In the genomic region with DNA sequence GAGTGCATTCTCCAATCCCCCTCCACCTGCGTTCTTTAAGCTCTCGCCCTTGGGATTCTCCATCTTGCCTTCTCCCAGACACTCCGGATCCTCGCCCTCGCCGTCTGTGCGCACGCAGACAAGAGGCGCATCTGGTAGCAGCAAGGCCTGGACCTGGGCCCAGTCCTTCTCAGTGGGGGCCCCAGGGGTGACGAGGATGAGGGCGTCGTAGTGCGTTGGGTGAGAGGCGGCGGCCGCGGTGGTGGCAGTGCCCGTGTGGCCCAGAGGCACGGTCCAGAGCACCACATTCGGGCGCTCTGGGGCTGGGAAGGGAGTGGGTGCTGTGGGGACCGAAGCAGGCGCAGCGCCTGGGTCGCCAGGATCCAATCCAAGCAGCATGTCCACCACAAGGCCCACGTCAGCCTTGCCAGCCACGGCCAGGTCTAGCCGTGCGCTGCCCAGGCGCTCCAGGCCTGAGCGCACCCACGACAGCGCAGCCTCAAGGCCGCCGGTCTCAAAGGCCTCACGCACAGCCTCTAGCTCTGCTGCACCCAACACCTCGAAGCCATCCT, we compare ENCODE assay signal across 27 cellular contexts. TPM values are rescaled to one million over a fixed set of nuclear protein-coding genes. Genes with fewer than 3 reads are reported as not detected.
DNase-seq lines count a peak whose midpoint lies in the region; ATAC-seq, FAIRE-seq and TF ChIP-seq lines count a peak whose summit lies in the region.
"Had no signal": no experiment of that assay in that cellular context is flagged by ENCODE, and none has a peak within 500 bp of the region (broad histone marks: within the 10 kb centered on the region; RNA-seq: fewer than 3 reads in every experiment).

No MANE protein-coding gene starts in this region.

- peaks cover 21% of the 10 kb centered on the region for H3K79me2 ChIP-seq in HepG2 (ENCODE audit: insufficient read depth, low read length)
- H3K79me2 ChIP-seq in GM23248 (ENCODE audit: insufficient read depth), result peaks cover 72% of the 10 kb centered on the region

- CTCF ChIA-PET in HepG2 (lab: Yijun Ruan, JAX; ENCODE audit: low intra/inter-chr PET ratio, low total read pairs), result no interaction called here

- H3K4me3 ChIP-seq in HepG2 (replicated peaks in 1 of 3; ENCODE audit: insufficient read depth in 1 of 3, low read depth in 2 of 3, low read length in 3 of 3) (no peak overlapping the region), right lobe of liver (no peak overlapping the region), GM23248 (no peak overlapping the region)
- H3K4me3 ChIP-seq: HAP-1, SJCRH30, smooth muscle cell, transverse colon had no signal

- H2AFZ ChIP-seq in HepG2 (ENCODE audit: low read length), result no peak overlapping the region
- H2AFZ ChIP-seq in GM23248, result no peak overlapping the region

- POLR2A ChIA-PET in HepG2 (lab: Yijun Ruan, JAX), result no interaction called here

- H3K27ac Mint-ChIP-seq in brain (peak overlapping the region; percentile 27 to 94 (median 89)), nephron (peak overlapping the region in 2 of 3 experiments; percentile 81 to 83)
- H3K27ac Mint-ChIP-seq: activated CD8-positive, alpha-beta T cell treated with anti-CD3 and anti-CD28 coated beads, Interleukin-2, amount 10 ng/mL, durations not matched to agents 7 days and 5 days had no signal

- ATAC-seq in HepG2 (no peak), right lobe of liver (no peak), HG03108 (IDR thresholded peaks at IDR 0.05; ENCODE audit: unreplicated experiment) (no peak)
- ATAC-seq: activated CD8-positive, alpha-beta T cell treated with anti-CD3 and anti-CD28 coated beads, Interleukin-2, amount 10 ng/mL, durations not matched to agents 7 days and 5 days; lower lobe of right lung; Panc1 had no signal

- H3K9me3 Mint-ChIP-seq in brain (peaks cover 0 to 5% (median 1%) of the 10 kb centered on the region in 5 experiments), nephron (no peaks in the 10 kb centered on the region)
- H3K9me3 Mint-ChIP-seq: dendritic cell treated with granulocyte-macrophage colony-stimulating factor and Interleukin-4, amounts not matched to agents 40 ng/mL and 50 ng/mL, for 4 days had no signal

- no TSS peak for BruUV-seq in HepG2 (replicated peaks; lab: Mats Ljungman, UMichigan)

- FAIRE-seq in HepG2 (lab: Jason Lieb, UNC), result no peak
- no peak for FAIRE-seq in H54 (lab: Jason Lieb, UNC)
- FAIRE-seq: frontal cortex had no signal

- no peak for TF ChIP-seq EP300 in HepG2 (IDR thresholded peaks at IDR 0.05; ENCODE audit: low read depth in 2 of 2, low read length in 2 of 2)
- no peak for TF ChIP-seq EP300 in HepG2 (CRISPR knock-in tag; IDR thresholded peaks at IDR 0.05; ENCODE audit: borderline replicate concordance)

- TF ChIP-seq POLR2A in HepG2 (IDR thresholded peaks at IDR 0.05; ENCODE audit: insufficient read depth in 1 of 2, low read depth in 2 of 2, low read length in 2 of 2), result no peak
- TF ChIP-seq POLR2A in right lobe of liver (IDR thresholded peaks at IDR 0.05), result no peak
- TF ChIP-seq POLR2A in H54 (IDR thresholded peaks at IDR 0.05; ENCODE audit: low read depth, low read length), result no peak

- H3K27me3 Mint-ChIP-seq in brain (peaks cover 13% of the 10 kb centered on the region), nephron (ENCODE audit: low read depth) (no peaks in the 10 kb centered on the region)
- H3K27me3 Mint-ChIP-seq: dendritic cell treated with granulocyte-macrophage colony-stimulating factor and Interleukin-4, amounts not matched to agents 40 ng/mL and 50 ng/mL, for 4 days had no signal

- H3K27me3 ChIP-seq in HepG2 (ENCODE audit: control insufficient read depth in 1 of 2, insufficient read depth in 2 of 2, low read length in 2 of 2), result no peaks in the 10 kb centered on the region; a peak in 1 of 5 replicates
- no peaks in the 10 kb centered on the region for H3K27me3 ChIP-seq in right lobe of liver
- H3K27me3 ChIP-seq in GM23248 (replicated peaks; ENCODE audit: insufficient read depth), result no peaks in the 10 kb centered on the region
- H3K27me3 ChIP-seq: SJCRH30, transverse colon had no signal

- H3K4me1 Mint-ChIP-seq in brain (peaks cover 48% of the 10 kb centered on the region), nephron (peaks cover 36% of the 10 kb centered on the region)

- H3K4me1 ChIP-seq in HepG2 (ENCODE audit: insufficient read depth, low read length) (peaks cover 27% of the 10 kb centered on the region), right lobe of liver (peaks cover 0 to 26% (median 10%) of the 10 kb centered on the region in 4 donors), GM23248 (ENCODE audit: insufficient read depth) (peaks cover 17% of the 10 kb centered on the region)

- intact Hi-C loops in HepG2 (cut with micrococcal nuclease; ENCODE audit: unreplicated experiment) (loop anchor here (10.0 kb wide), 1 partner anchor 68 kb away; the partner anchor contains the start of gene ETHE1), right lobe of liver (cut with DNase I) (no loop called here)

- H3K9me2 ChIP-seq in GM23248 (ENCODE audit: insufficient read depth), result no peaks in the 10 kb centered on the region

- H3K4me3 Mint-ChIP-seq in brain (peak overlapping the region; percentile 83 to 98 (median 97)), nephron (peak overlapping the region; percentile 87 to 96 (median 87))

- no peak overlapping the region for H3K27ac ChIP-seq in HepG2 (ENCODE audit: extremely low read length, insufficient read depth, low read length)
- no peak overlapping the region for H3K27ac ChIP-seq in right lobe of liver
- H3K27ac ChIP-seq in GM23248, result no peak overlapping the region
- H3K27ac ChIP-seq: lower lobe of right lung, SJCRH30, transverse colon had no signal

- DNase-seq in HepG2 (ENCODE audit: low spot score) (no peak), right lobe of liver (no peak), SHP77 (lab: John Stamatoyannopoulos, UW) (no peak), H54 (ENCODE audit: insufficient read length, low spot score) (no peak), GM23248 (no peak)
- DNase-seq: activated CD4-positive, alpha-beta T cell treated with anti-CD3 and anti-CD28 coated beads for 1 hour; activated CD8-positive, alpha-beta T cell treated with anti-CD3 and anti-CD28 coated beads, Interleukin-2, amount 10 ng/mL, durations not matched to agents 7 days and 5 days; activated gamma-delta T cell treated with Interleukin-2 at 50 U/mL for 16 hours; amygdala; DMS53; lower lobe of right lung; MM.1S; NCI-H1417; NCI-H345; SJCRH30; stimulated activated CD4-positive, alpha-beta T cell treated with anti-CD3 and anti-CD28 coated beads, Interleukin-1b, Interleukin-23, amount 100 ng/mL, for 48 hours; stimulated activated CD8-positive, alpha-beta memory T cell treated with anti-CD3 and anti-CD28 coated beads, Interleukin-4, amount 100 ng/mL, for 48 hours; transverse colon had no signal

- H3K4me2 ChIP-seq in HepG2 (ENCODE audit: low read depth, low read length) (no peak overlapping the region), GM23248 (ENCODE audit: unreplicated experiment) (no peak overlapping the region)

- H3K36me3 ChIP-seq in HepG2 (replicated peaks in 1 of 2; ENCODE audit: control insufficient read depth in 1 of 2, insufficient read depth in 2 of 2, low read length in 2 of 2) (peaks cover 3% of the 10 kb centered on the region in 2 experiments; a peak in 4 of 5 replicates), right lobe of liver (peaks cover 0 to 11% (median 2%) of the 10 kb centered on the region in 4 donors), GM23248 (ENCODE audit: low read depth) (0 out of 2 replicates have a peak, but pooled peaks cover 4% of the 10 kb centered on the region)
- H3K36me3 ChIP-seq: SJCRH30 had no signal

- H4K20me1 ChIP-seq in HepG2 (ENCODE audit: insufficient read depth, low read length) (peaks cover 2% of the 10 kb centered on the region; the same call in 1 of the 2 replicates), GM23248 (ENCODE audit: insufficient read depth) (no peaks in the 10 kb centered on the region)

- no peak for TF ChIP-seq RAD21 in HepG2 (CRISPR knock-in tag; IDR thresholded peaks at IDR 0.05)

- no peak for TF ChIP-seq CTCF in HepG2 (CRISPR knock-in tag; IDR thresholded peaks at IDR 0.05)
- TF ChIP-seq CTCF in right lobe of liver (IDR thresholded peaks at IDR 0.05), result no peak
- no peak for TF ChIP-seq CTCF in brain (conservative IDR thresholded peaks at IDR 0.05)
- no peak for TF ChIP-seq CTCF in nephron (IDR thresholded peaks at IDR 0.05; ENCODE audit: unreplicated experiment in 3 of 3)

- WGBS in HepG2 (ENCODE audit: low lambda C conversion rate), result over 99% methylated on average over 27 of the region's 37 CpGs
- 96% methylated on average over 9 of the region's 37 CpGs for WGBS in right lobe of liver (ENCODE audit: insufficient coverage, low coverage, low lambda C conversion rate, missing lambda C conversion rate)
- WGBS in GM23248 (ENCODE audit: low coverage in 1 of 2, low lambda C conversion rate in 2 of 2, missing lambda C conversion rate in 2 of 2), 2 experiments, result 90 to 91% methylated on average over 35 to 37 of the region's 37 CpGs

- H3K9ac ChIP-seq in HepG2 (ENCODE audit: insufficient read depth, low read depth, low read length) (no peak overlapping the region), GM23248 (no peak overlapping the region)

- peaks cover 4% of the 10 kb centered on the region; the same call in 1 of the 2 replicates for H3F3A ChIP-seq in GM23248 (ENCODE audit: insufficient read depth)

- H3K36me3 Mint-ChIP-seq in brain, result peaks cover 43% of the 10 kb centered on the region
- peaks cover 40% of the 10 kb centered on the region for H3K36me3 Mint-ChIP-seq in nephron (ENCODE audit: low read depth)

- H3K9me3 ChIP-seq in HepG2 (ENCODE audit: low read length), result no peaks in the 10 kb centered on the region
- no peaks in the 10 kb centered on the region for H3K9me3 ChIP-seq in right lobe of liver
- no peaks in the 10 kb centered on the region for H3K9me3 ChIP-seq in GM23248 (ENCODE audit: low read depth)
- H3K9me3 ChIP-seq: HAP-1, lower lobe of right lung, SJCRH30, transverse colon had no signal

- in situ Hi-C loops in HepG2 (cut with HindIII; ENCODE audit: extremely low pct_ligation_motif_present, low pct_unique_long_range_greater_than_20kb), result no loop called here
- in situ Hi-C loops in GM23248 (cut with MboI), result no loop called here

RNA-seq across cellular contexts. Expression of gene IRGQ, which starts 3.1 kb away (rescaled TPM):
- total RNA-seq in HepG2 (2016; rRNA removed; fragmentation: Illumina TruSeq; extraction: Trizol) (12.4 and 16.5 TPM in 2 replicates), right lobe of liver (10 to 100 TPM in 4 of 6 experiments, 1 to 10 TPM in 2; 9.1 to 18.6 (median 11.0) TPM)
- total RNA-seq in HepG2 (2016; cell fraction: cytosol; rRNA removed; fragmentation: Illumina TruSeq; extraction: Trizol; ENCODE audit: low read depth), result 1.5 and 1.9 TPM in 2 replicates
- total RNA-seq in HepG2 (2016; cell fraction: insoluble cytoplasmic fraction; rRNA removed; fragmentation: Illumina TruSeq; extraction: Trizol), result 12.6 and 15.2 TPM in 2 replicates
- 5.6 and 6.3 TPM in 2 replicates for total RNA-seq in HepG2 (2016; cell fraction: membrane; rRNA removed; fragmentation: Illumina TruSeq; extraction: Trizol)
- 12.7 and 12.8 TPM in 2 replicates for total RNA-seq in HepG2 (2016; cell fraction: nucleus; rRNA removed; fragmentation: Illumina TruSeq; extraction: Trizol)
- polyA plus RNA-seq in HepG2 (2011; rRNA removed) (11.4 and 11.6 TPM in 2 replicates), brain (ENCODE audit: insufficient read depth, low read depth, low replicate concordance) (7.8 TPM), GM23248 (2016; fragmentation: Nextera tagmentation; extraction: Ambion mirVana) (5.7 and 6.0 TPM in 2 replicates)
- 6.4 and 10.2 TPM in 2 replicates for polyA plus RNA-seq in HepG2 (2011; cell fraction: cytosol; rRNA removed)
- 11.8 and 12.3 TPM in 2 replicates for polyA plus RNA-seq in HepG2 (2011; cell fraction: nucleus; rRNA removed)
- polyA plus RNA-seq in HepG2 (2012), result 3.2 and 3.7 TPM in 2 replicates
- 0.71 and 1.1 TPM in 2 replicates for polyA plus RNA-seq in HepG2 (2016; cell fraction: cytosol; fragmentation: Illumina TruSeq; extraction: Trizol; ENCODE audit: low read depth)
- polyA plus RNA-seq in HepG2 (2016; cell fraction: insoluble cytoplasmic fraction; fragmentation: Illumina TruSeq; extraction: Trizol; ENCODE audit: low read depth), result 9.0 and 10.3 TPM in 2 replicates
- polyA plus RNA-seq in HepG2 (2016; cell fraction: membrane; fragmentation: Illumina TruSeq; extraction: Trizol; ENCODE audit: low read depth), result 2.1 and 2.5 TPM in 2 replicates
- polyA plus RNA-seq in HepG2 (2016; cell fraction: nucleus; fragmentation: Illumina TruSeq; extraction: Trizol; ENCODE audit: insufficient read depth, low read depth), result 17.0 and 18.2 TPM in 2 replicates
- 6.7 and 18.5 TPM in 2 replicates for polyA minus RNA-seq in HepG2 (2011; rRNA and poly(A)+ RNA removed; ENCODE audit: low replicate concordance)
- 10.1 and 13.1 TPM in 2 replicates for polyA minus RNA-seq in HepG2 (2011; cell fraction: cytosol; rRNA and poly(A)+ RNA removed)
- 4.9 and 8.1 TPM in 2 replicates for polyA minus RNA-seq in HepG2 (2011; cell fraction: nucleus; rRNA and poly(A)+ RNA removed)
- 19.9 and 25.5 TPM in 2 replicates for total RNA-seq in GM23248 (2014; rRNA removed; shearing (Covaris generic))

RNA-seq across cellular contexts. Expression of gene ZNF576, which starts 3.5 kb away (rescaled TPM):
- total RNA-seq in HepG2 (2016; rRNA removed; fragmentation: Illumina TruSeq; extraction: Trizol) (9.6 and 10.9 TPM in 2 replicates), right lobe of liver (10 to 100 TPM in 4 of 6 experiments, 1 to 10 TPM in 2; 7.7 to 15.8 (median 10.3) TPM)
- 8.7 and 10.4 TPM in 2 replicates for total RNA-seq in HepG2 (2016; cell fraction: cytosol; rRNA removed; fragmentation: Illumina TruSeq; extraction: Trizol; ENCODE audit: low read depth)
- total RNA-seq in HepG2 (2016; cell fraction: insoluble cytoplasmic fraction; rRNA removed; fragmentation: Illumina TruSeq; extraction: Trizol), result 10.6 and 11.2 TPM in 2 replicates
- 13.9 and 14.1 TPM in 2 replicates for total RNA-seq in HepG2 (2016; cell fraction: membrane; rRNA removed; fragmentation: Illumina TruSeq; extraction: Trizol)
- total RNA-seq in HepG2 (2016; cell fraction: nucleus; rRNA removed; fragmentation: Illumina TruSeq; extraction: Trizol), result 6.6 and 7.0 TPM in 2 replicates
- polyA plus RNA-seq in HepG2 (2011; rRNA removed) (7.2 and 10.2 TPM in 2 replicates), brain (ENCODE audit: insufficient read depth, low read depth, low replicate concordance) (17.1 TPM), GM23248 (2016; fragmentation: Nextera tagmentation; extraction: Ambion mirVana) (19.3 and 22.2 TPM in 2 replicates)
- 7.1 and 9.5 TPM in 2 replicates for polyA plus RNA-seq in HepG2 (2011; cell fraction: cytosol; rRNA removed)
- polyA plus RNA-seq in HepG2 (2011; cell fraction: nucleus; rRNA removed), result 7.2 and 9.1 TPM in 2 replicates
- polyA plus RNA-seq in HepG2 (2012), result 4.1 and 5.6 TPM in 2 replicates
- polyA plus RNA-seq in HepG2 (2016; cell fraction: cytosol; fragmentation: Illumina TruSeq; extraction: Trizol; ENCODE audit: low read depth), result 11.9 and 12.6 TPM in 2 replicates
- polyA plus RNA-seq in HepG2 (2016; cell fraction: insoluble cytoplasmic fraction; fragmentation: Illumina TruSeq; extraction: Trizol; ENCODE audit: low read depth), result 12.1 and 13.5 TPM in 2 replicates
- polyA plus RNA-seq in HepG2 (2016; cell fraction: membrane; fragmentation: Illumina TruSeq; extraction: Trizol; ENCODE audit: low read depth), result 12.7 and 17.2 TPM in 2 replicates
- polyA plus RNA-seq in HepG2 (2016; cell fraction: nucleus; fragmentation: Illumina TruSeq; extraction: Trizol; ENCODE audit: insufficient read depth, low read depth), result 8.1 and 10.1 TPM in 2 replicates
- polyA minus RNA-seq in HepG2 (2011; rRNA and poly(A)+ RNA removed; ENCODE audit: low replicate concordance), result 10.5 and 15.9 TPM in 2 replicates
- polyA minus RNA-seq in HepG2 (2011; cell fraction: cytosol; rRNA and poly(A)+ RNA removed), result 3.5 and 5.6 TPM in 2 replicates
- 10.2 and 14.8 TPM in 2 replicates for polyA minus RNA-seq in HepG2 (2011; cell fraction: nucleus; rRNA and poly(A)+ RNA removed)
- total RNA-seq in GM23248 (2014; rRNA removed; shearing (Covaris generic)), result 11.7 and 14.4 TPM in 2 replicates

RNA-seq across cellular contexts. Expression of gene PINLYP, which starts 17.3 kb away (rescaled TPM):
- total RNA-seq in HepG2 (2016; rRNA removed; fragmentation: Illumina TruSeq; extraction: Trizol) (0.24 TPM in 1 of 2 replicates, not detected in the other), right lobe of liver (1 to 10 TPM in 1 of 6 experiments, under 1 TPM in 4, not detected in 1; 0.58 to 1.5 (median 0.81) TPM)
- 0.53 TPM in 1 of 2 replicates, not detected in the other for total RNA-seq in HepG2 (2016; cell fraction: cytosol; rRNA removed; fragmentation: Illumina TruSeq; extraction: Trizol; ENCODE audit: low read depth)
- total RNA-seq in HepG2 (2016; cell fraction: insoluble cytoplasmic fraction; rRNA removed; fragmentation: Illumina TruSeq; extraction: Trizol), result 0.26 TPM in 1 of 2 replicates, not detected in the other
- total RNA-seq in HepG2 (2016; cell fraction: membrane; rRNA removed; fragmentation: Illumina TruSeq; extraction: Trizol), result 0.21 TPM in 1 of 2 replicates, not detected in the other
- not detected in 2 replicates for total RNA-seq in HepG2 (2016; cell fraction: nucleus; rRNA removed; fragmentation: Illumina TruSeq; extraction: Trizol)
- polyA plus RNA-seq in HepG2 (2011; rRNA removed) (0.20 and 0.21 TPM in 2 replicates), brain (ENCODE audit: insufficient read depth, low read depth, low replicate concordance) (22.6 TPM), GM23248 (2016; fragmentation: Nextera tagmentation; extraction: Ambion mirVana) (1.3 and 2.5 TPM in 2 replicates)
- 0.18 and 0.24 TPM in 2 replicates for polyA plus RNA-seq in HepG2 (2011; cell fraction: cytosol; rRNA removed)
- 0.21 and 0.42 TPM in 2 replicates for polyA plus RNA-seq in HepG2 (2011; cell fraction: nucleus; rRNA removed)
- 0.23 and 0.27 TPM in 2 replicates for polyA plus RNA-seq in HepG2 (2012)
- 0.16 TPM in 1 of 2 replicates, not detected in the other for polyA plus RNA-seq in HepG2 (2016; cell fraction: cytosol; fragmentation: Illumina TruSeq; extraction: Trizol; ENCODE audit: low read depth)
- 0.53 TPM in 1 of 2 replicates, not detected in the other for polyA plus RNA-seq in HepG2 (2016; cell fraction: insoluble cytoplasmic fraction; fragmentation: Illumina TruSeq; extraction: Trizol; ENCODE audit: low read depth)
- polyA plus RNA-seq in HepG2 (2016; cell fraction: membrane; fragmentation: Illumina TruSeq; extraction: Trizol; ENCODE audit: low read depth), result not detected in 2 replicates
- polyA plus RNA-seq in HepG2 (2016; cell fraction: nucleus; fragmentation: Illumina TruSeq; extraction: Trizol; ENCODE audit: insufficient read depth, low read depth), result 0.52 and 1.4 TPM in 2 replicates
- 0.06 and 0.07 TPM in 2 replicates for polyA minus RNA-seq in HepG2 (2011; rRNA and poly(A)+ RNA removed; ENCODE audit: low replicate concordance)
- polyA minus RNA-seq in HepG2 (2011; cell fraction: cytosol; rRNA and poly(A)+ RNA removed), result not detected in 2 replicates
- 0.13 TPM in 1 of 2 replicates, not detected in the other for polyA minus RNA-seq in HepG2 (2011; cell fraction: nucleus; rRNA and poly(A)+ RNA removed)
- 1.8 TPM in 1 of 2 replicates, not detected in the other for total RNA-seq in GM23248 (2014; rRNA removed; shearing (Covaris generic))

RNA-seq across cellular contexts. Expression of gene XRCC1, which starts 17.5 kb away (rescaled TPM):
- total RNA-seq in HepG2 (2016; rRNA removed; fragmentation: Illumina TruSeq; extraction: Trizol) (21.8 and 26.3 TPM in 2 replicates), right lobe of liver (1 to 10 TPM; 5.5 to 8.4 (median 7.5) TPM)
- 6.7 and 8.5 TPM in 2 replicates for total RNA-seq in HepG2 (2016; cell fraction: cytosol; rRNA removed; fragmentation: Illumina TruSeq; extraction: Trizol; ENCODE audit: low read depth)
- 20.1 and 27.3 TPM in 2 replicates for total RNA-seq in HepG2 (2016; cell fraction: insoluble cytoplasmic fraction; rRNA removed; fragmentation: Illumina TruSeq; extraction: Trizol)
- total RNA-seq in HepG2 (2016; cell fraction: membrane; rRNA removed; fragmentation: Illumina TruSeq; extraction: Trizol), result 10.4 and 12.8 TPM in 2 replicates
- total RNA-seq in HepG2 (2016; cell fraction: nucleus; rRNA removed; fragmentation: Illumina TruSeq; extraction: Trizol), result 15.2 and 17.3 TPM in 2 replicates
- polyA plus RNA-seq in HepG2 (2011; rRNA removed) (24.7 and 28.7 TPM in 2 replicates), brain (ENCODE audit: insufficient read depth, low read depth, low replicate concordance) (73.4 TPM), GM23248 (2016; fragmentation: Nextera tagmentation; extraction: Ambion mirVana) (26.7 and 32.4 TPM in 2 replicates)
- 21.1 and 30.4 TPM in 2 replicates for polyA plus RNA-seq in HepG2 (2011; cell fraction: cytosol; rRNA removed)
- 17.0 and 19.0 TPM in 2 replicates for polyA plus RNA-seq in HepG2 (2011; cell fraction: nucleus; rRNA removed)
- polyA plus RNA-seq in HepG2 (2012), result 22.3 and 28.4 TPM in 2 replicates
- polyA plus RNA-seq in HepG2 (2016; cell fraction: cytosol; fragmentation: Illumina TruSeq; extraction: Trizol; ENCODE audit: low read depth), result 7.4 and 7.7 TPM in 2 replicates
- 25.4 and 33.4 TPM in 2 replicates for polyA plus RNA-seq in HepG2 (2016; cell fraction: insoluble cytoplasmic fraction; fragmentation: Illumina TruSeq; extraction: Trizol; ENCODE audit: low read depth)
- polyA plus RNA-seq in HepG2 (2016; cell fraction: membrane; fragmentation: Illumina TruSeq; extraction: Trizol; ENCODE audit: low read depth), result 10.3 and 12.0 TPM in 2 replicates
- polyA plus RNA-seq in HepG2 (2016; cell fraction: nucleus; fragmentation: Illumina TruSeq; extraction: Trizol; ENCODE audit: insufficient read depth, low read depth), result 29.4 and 29.9 TPM in 2 replicates
- 30.5 and 32.9 TPM in 2 replicates for polyA minus RNA-seq in HepG2 (2011; rRNA and poly(A)+ RNA removed; ENCODE audit: low replicate concordance)
- 16.2 and 18.3 TPM in 2 replicates for polyA minus RNA-seq in HepG2 (2011; cell fraction: cytosol; rRNA and poly(A)+ RNA removed)
- polyA minus RNA-seq in HepG2 (2011; cell fraction: nucleus; rRNA and poly(A)+ RNA removed), result 12.6 and 14.9 TPM in 2 replicates
- total RNA-seq in GM23248 (2014; rRNA removed; shearing (Covaris generic)), result 26.7 and 28.0 TPM in 2 replicates

RNA-seq across cellular contexts. Expression of gene SRRM5, which starts 19.0 kb away (rescaled TPM):
- 0.11 TPM in 1 of 2 replicates, not detected in the other for total RNA-seq in HepG2 (2016; rRNA removed; fragmentation: Illumina TruSeq; extraction: Trizol)
- not detected in 2 replicates for total RNA-seq in HepG2 (2016; cell fraction: cytosol; rRNA removed; fragmentation: Illumina TruSeq; extraction: Trizol; ENCODE audit: low read depth)
- total RNA-seq in HepG2 (2016; cell fraction: insoluble cytoplasmic fraction; rRNA removed; fragmentation: Illumina TruSeq; extraction: Trizol), result not detected in 2 replicates
- 0.06 TPM in 1 of 2 replicates, not detected in the other for total RNA-seq in HepG2 (2016; cell fraction: membrane; rRNA removed; fragmentation: Illumina TruSeq; extraction: Trizol)
- total RNA-seq in HepG2 (2016; cell fraction: nucleus; rRNA removed; fragmentation: Illumina TruSeq; extraction: Trizol), result 0.31 TPM in 1 of 2 replicates, not detected in the other
- polyA plus RNA-seq in HepG2 (2011; rRNA removed), result 0.16 TPM in 2 replicates
- 0.03 and 0.08 TPM in 2 replicates for polyA plus RNA-seq in HepG2 (2011; cell fraction: cytosol; rRNA removed)
- polyA plus RNA-seq in HepG2 (2011; cell fraction: nucleus; rRNA removed), result 0.61 and 0.79 TPM in 2 replicates
- polyA plus RNA-seq in HepG2 (2012), result 0.15 and 0.21 TPM in 2 replicates
- not detected in 2 replicates for polyA plus RNA-seq in HepG2 (2016; cell fraction: cytosol; fragmentation: Illumina TruSeq; extraction: Trizol; ENCODE audit: low read depth)
- polyA plus RNA-seq in HepG2 (2016; cell fraction: insoluble cytoplasmic fraction; fragmentation: Illumina TruSeq; extraction: Trizol; ENCODE audit: low read depth), result 0.10 and 0.12 TPM in 2 replicates
- polyA plus RNA-seq in HepG2 (2016; cell fraction: membrane; fragmentation: Illumina TruSeq; extraction: Trizol; ENCODE audit: low read depth), result 0.10 TPM in 2 replicates
- 0.51 and 1.2 TPM in 2 replicates for polyA plus RNA-seq in HepG2 (2016; cell fraction: nucleus; fragmentation: Illumina TruSeq; extraction: Trizol; ENCODE audit: insufficient read depth, low read depth)
- polyA minus RNA-seq in HepG2 (2011; rRNA and poly(A)+ RNA removed; ENCODE audit: low replicate concordance), result 0.18 and 0.23 TPM in 2 replicates
- not detected in 2 replicates for polyA minus RNA-seq in HepG2 (2011; cell fraction: cytosol; rRNA and poly(A)+ RNA removed)
- polyA minus RNA-seq in HepG2 (2011; cell fraction: nucleus; rRNA and poly(A)+ RNA removed), result 0.39 and 0.50 TPM in 2 replicates
- total RNA-seq in right lobe of liver, result under 1 TPM in 5 of 6 experiments, not detected in 1; 0.09 to 0.37 (median 0.18) TPM
- polyA plus RNA-seq in brain (ENCODE audit: insufficient read depth, low read depth, low replicate concordance), result not detected
- total RNA-seq in GM23248 (2014; rRNA removed; shearing (Covaris generic)), result not detected in 2 replicates
- polyA plus RNA-seq in GM23248 (2016; fragmentation: Nextera tagmentation; extraction: Ambion mirVana), result not detected in 2 replicates
- total RNA-seq: frontal cortex, G401 had no signal
- polyA plus RNA-seq: smooth muscle cell had no signal
